25 cellular contexts compared by ENCODE assay signal in genomic region chrX:154072192-154072591, GRCh38.
"Had no signal": no experiment of that assay in that cellular context is flagged by ENCODE, and none has a peak within 500 bp of the region (broad histone marks: within the 10 kb centered on the region; RNA-seq: fewer than 3 reads in every experiment).

No MANE protein-coding gene starts in this region.

- H3K27ac Mint-ChIP-seq: activated CD4-positive, alpha-beta T cell treated with anti-CD3 and anti-CD28 coated beads for 36 hours; activated CD8-positive, alpha-beta T cell treated with anti-CD3 and anti-CD28 coated beads for 36 hours; activated naive CD4-positive, alpha-beta T cell treated with anti-CD3 and anti-CD28 coated beads, Interleukin-2, amount 50 U/mL, for 24 hours; activated T-helper 1 cell treated with anti-CD3 and anti-CD28 coated beads, Interleukin-12 subunit alpha, Interleukin-12 subunit beta, Interleukin-2, Interleukin-4 antibody, amounts not matched to agents 30 ng/mL and 10 ng/mL and 1 ng/mL, durations not matched to agents 14 hours and 24 hours and 36 hours; T-cell had no signal

- H3K4me3 ChIP-seq: K562, SK-N-MC had no signal

- H3K4me3 Mint-ChIP-seq: activated CD4-positive, alpha-beta T cell treated with anti-CD3 and anti-CD28 coated beads for 36 hours; activated CD8-positive, alpha-beta T cell treated with anti-CD3 and anti-CD28 coated beads for 36 hours; activated naive CD4-positive, alpha-beta T cell treated with anti-CD3 and anti-CD28 coated beads, Interleukin-2, amount 50 U/mL, for 24 hours; activated T-helper 1 cell treated with anti-CD3 and anti-CD28 coated beads, Interleukin-12 subunit alpha, Interleukin-12 subunit beta, Interleukin-2, Interleukin-4 antibody, amounts not matched to agents 30 ng/mL and 10 ng/mL and 1 ng/mL, durations not matched to agents 14 hours and 24 hours and 36 hours; T-cell had no signal

- H3K27ac ChIP-seq: SK-N-MC, WERI-Rb-1 had no signal

- DNase-seq: activated CD4-positive, alpha-beta T cell treated with anti-CD3 and anti-CD28 coated beads for 36 hours; activated CD8-positive, alpha-beta memory T cell treated with anti-CD3 and anti-CD28 coated beads, Interleukin-2, amount 50 U/mL, for 4 hours; activated CD8-positive, alpha-beta T cell treated with anti-CD3 and anti-CD28 coated beads for 36 hours; activated effector memory CD4-positive, alpha-beta T cell treated with Interleukin-2 at 50 U/mL for 16 hours; activated naive CD4-positive, alpha-beta T cell; amygdala; central memory CD4-positive, alpha-beta T cell; Karpas-422; MM.1S; NCI-H1105; NCI-H1436; NCI-H1694 treated with DMSO at 0.1 percent for 48 hours; NCI-H2029 treated with DMSO at 0.1 percent for 48 hours; NCI-H345; NCI-H524; NCI-H748 treated with DMSO at 0.1 percent for 48 hours; RPMI8226; T-cell; WERI-Rb-1 had no signal

- H3K9me3 Mint-ChIP-seq: activated CD8-positive, alpha-beta T cell treated with anti-CD3 and anti-CD28 coated beads for 36 hours; activated naive CD4-positive, alpha-beta T cell treated with anti-CD3 and anti-CD28 coated beads, Interleukin-2, amount 50 U/mL, for 24 hours; activated T-helper 1 cell treated with anti-CD3 and anti-CD28 coated beads, Interleukin-12 subunit alpha, Interleukin-12 subunit beta, Interleukin-2, Interleukin-4 antibody, amounts not matched to agents 30 ng/mL and 10 ng/mL and 1 ng/mL, durations not matched to agents 14 hours and 24 hours and 36 hours; T-cell had no signal

- H3K27me3 Mint-ChIP-seq: activated CD4-positive, alpha-beta T cell treated with anti-CD3 and anti-CD28 coated beads for 36 hours; activated CD8-positive, alpha-beta T cell treated with anti-CD3 and anti-CD28 coated beads for 36 hours; activated naive CD4-positive, alpha-beta T cell treated with anti-CD3 and anti-CD28 coated beads, Interleukin-2, amount 50 U/mL, for 24 hours had no signal

- ATAC-seq: activated CD4-positive, alpha-beta T cell treated with anti-CD3 and anti-CD28 coated beads for 36 hours; activated CD8-positive, alpha-beta T cell treated with anti-CD3 and anti-CD28 coated beads for 36 hours; K562; Panc1; Right ventricle myocardium inferior; T-cell had no signal
